ENCODE assay signal across 20 cellular contexts in genomic region chr10:71816931-71817631, GRCh38. TPM values are rescaled to one million over a fixed set of nuclear protein-coding genes. Genes with fewer than 3 reads are reported as not detected.
DNase-seq lines count a peak whose midpoint lies in the region; ATAC-seq and TF ChIP-seq lines count a peak whose summit lies in the region.
"Had no signal": no experiment of that assay in that cellular context is flagged by ENCODE, and none has a peak within 500 bp of the region (broad histone marks: within the 10 kb centered on the region; RNA-seq: fewer than 3 reads in every experiment).

No MANE protein-coding gene starts in this region.

- peaks cover 75% of the 10 kb centered on the region for H3K36me3 ChIP-seq in left ventricle myocardium inferior
- H3K36me3 ChIP-seq in naive thymus-derived CD4-positive, alpha-beta T cell (ENCODE audit: control insufficient read depth in 2 of 3, insufficient read depth in 3 of 3, low read length in 3 of 3): peaks cover 6 to 75% (median 37%) of the 10 kb centered on the region in 3 experiments
- H3K36me3 ChIP-seq: ovary had no signal

- DNase-seq in left ventricle myocardium inferior (no peak), left cardiac atrium (no peak), retina (no peak)
- no peak for DNase-seq in naive thymus-derived CD4-positive, alpha-beta T cell
- no peak for DNase-seq in stimulated activated CD4-positive, alpha-beta T cell treated with anti-CD3 and anti-CD28 coated beads, Interleukin-2, amount 100 ng/mL, for 24 hours
- DNase-seq: activated CD4-positive, alpha-beta T cell treated with anti-CD3 and anti-CD28 coated beads for 48 hours; activated naive CD4-positive, alpha-beta T cell treated with anti-CD3 and anti-CD28 coated beads for 36 hours; brain microvascular endothelial cell; CD4-positive, alpha-beta memory T cell; effector CD8-positive, alpha-beta T cell; mucosa of descending colon; NCI-H69; ovary; SK-N-SH; small intestine had no signal

- H3K4me1 ChIP-seq in left ventricle myocardium inferior: peaks cover 56% of the 10 kb centered on the region
- no peaks in the 10 kb centered on the region for H3K4me1 ChIP-seq in naive thymus-derived CD4-positive, alpha-beta T cell (ENCODE audit: control insufficient read depth in 2 of 2, insufficient read depth in 2 of 2, low read length in 2 of 2)

- POLR2A ChIA-PET in naive thymus-derived CD4-positive, alpha-beta T cell (lab: Charles Lee): no interaction called here

- no peaks in the 10 kb centered on the region for H3K9me3 ChIP-seq in left ventricle myocardium inferior (replicated peaks)
- no peaks in the 10 kb centered on the region for H3K9me3 ChIP-seq in naive thymus-derived CD4-positive, alpha-beta T cell (ENCODE audit: control insufficient read depth in 2 of 3, low read length in 3 of 3)
- H3K9me3 ChIP-seq: mucosa of descending colon, ovary, SK-N-SH, upper lobe of right lung had no signal

- no peaks in the 10 kb centered on the region for H3K27me3 ChIP-seq in left ventricle myocardium inferior (ENCODE audit: low read depth)
- H3K27me3 ChIP-seq in naive thymus-derived CD4-positive, alpha-beta T cell (ENCODE audit: control insufficient read depth in 2 of 2, insufficient read depth in 2 of 2, low read length in 2 of 2): no peaks in the 10 kb centered on the region
- H3K27me3 ChIP-seq: brain microvascular endothelial cell, hepatocyte, ovary, upper lobe of right lung had no signal

- H3K9me3 Mint-ChIP-seq in brain: no peaks in the 10 kb centered on the region
- no peaks in the 10 kb centered on the region for H3K9me3 Mint-ChIP-seq in naive thymus-derived CD4-positive, alpha-beta T cell
- H3K9me3 Mint-ChIP-seq: activated naive CD4-positive, alpha-beta T cell treated with anti-CD3 and anti-CD28 coated beads for 36 hours had no signal

- H3K4me3 Mint-ChIP-seq in brain: no peak overlapping the region
- H3K4me3 Mint-ChIP-seq in naive thymus-derived CD4-positive, alpha-beta T cell: no peak overlapping the region
- H3K4me3 Mint-ChIP-seq: activated naive CD4-positive, alpha-beta T cell treated with anti-CD3 and anti-CD28 coated beads for 36 hours; CD4-positive, alpha-beta memory T cell had no signal

- H3K4me3 ChIP-seq in left ventricle myocardium inferior: no peak overlapping the region
- no peak overlapping the region for H3K4me3 ChIP-seq in naive thymus-derived CD4-positive, alpha-beta T cell (ENCODE audit: low read length)
- H3K4me3 ChIP-seq: hepatocyte, mucosa of descending colon, ovary, upper lobe of right lung had no signal

- H3K36me3 Mint-ChIP-seq in brain: peaks cover 66% of the 10 kb centered on the region
- H3K36me3 Mint-ChIP-seq in naive thymus-derived CD4-positive, alpha-beta T cell: peaks cover 9 to 42% (median 14%) of the 10 kb centered on the region in 5 donors

- TF ChIP-seq CTCF in left ventricle myocardium inferior (IDR thresholded peaks at IDR 0.05; ENCODE audit: borderline replicate concordance) (no peak), brain (conservative IDR thresholded peaks at IDR 0.05) (no peak)

- peaks cover 23% of the 10 kb centered on the region for H3K4me1 Mint-ChIP-seq in brain
- peaks cover 0 to 7% (median 0%) of the 10 kb centered on the region in 7 donors for H3K4me1 Mint-ChIP-seq in naive thymus-derived CD4-positive, alpha-beta T cell

- peak overlapping the region; percentile 56 to 96 (median 88) for H3K27ac Mint-ChIP-seq in brain
- H3K27ac Mint-ChIP-seq in naive thymus-derived CD4-positive, alpha-beta T cell: peak overlapping the region in 5 of 9 donors; percentile 36 to 51 (median 46)

- no peak for ATAC-seq in left cardiac atrium
- no peak for ATAC-seq in naive thymus-derived CD4-positive, alpha-beta T cell
- no peak for ATAC-seq in HG02588 (IDR thresholded peaks at IDR 0.05; ENCODE audit: unreplicated experiment)

- CTCF ChIA-PET in naive thymus-derived CD4-positive, alpha-beta T cell (lab: Charles Lee): interaction anchor here (0.8 kb wide), 1 partner anchor 16 kb away, joined by 3 read pairs; no protein-coding TSS in a partner anchor

- intact Hi-C loops in left ventricle myocardium inferior (cut with micrococcal nuclease): loop anchor here (10.0 kb wide), 1 partner anchor 432 kb away; no protein-coding TSS in a partner anchor
- intact Hi-C loops in left cardiac atrium (cut with DNase I): loop anchor here (10.0 kb wide), 1 partner anchor 422 kb away; the partner anchor contains the start of gene CDH23 (in 2 of the 2)
- intact Hi-C loops in naive thymus-derived CD4-positive, alpha-beta T cell (cut with micrococcal nuclease): no loop called here

- peak overlapping the region; percentile 86 for H3K27ac ChIP-seq in left ventricle myocardium inferior (replicated peaks)
- H3K27ac ChIP-seq in naive thymus-derived CD4-positive, alpha-beta T cell (ENCODE audit: low read depth, low read length): no peak overlapping the region
- H3K27ac ChIP-seq in temporal lobe (ENCODE audit: low read depth, low read length): peak overlapping the region; percentile 57
- H3K27ac ChIP-seq: brain microvascular endothelial cell, hepatocyte, ovary, upper lobe of right lung had no signal

- H3K27me3 Mint-ChIP-seq in brain: peaks cover 4% of the 10 kb centered on the region
- no peaks in the 10 kb centered on the region for H3K27me3 Mint-ChIP-seq in naive thymus-derived CD4-positive, alpha-beta T cell
- H3K27me3 Mint-ChIP-seq: CD4-positive, alpha-beta memory T cell had no signal

RNA-seq across cellular contexts. Expression of gene PSAP, which starts 34.0 kb away (rescaled TPM):
- 1,672 TPM for total RNA-seq in left ventricle myocardium inferior
- total RNA-seq in left cardiac atrium: 1,000 to 10,000 TPM; 1,413 to 1,441 TPM
- 1,531 TPM for polyA plus RNA-seq in brain (ENCODE audit: insufficient read depth, low read depth, low replicate concordance)
- total RNA-seq in naive thymus-derived CD4-positive, alpha-beta T cell: 1,000 to 10,000 TPM in 1 of 5 experiments, 100 to 1,000 TPM in 4; 153 to 1,163 (median 266) TPM
- 100 to 1,000 TPM; 421 to 506 TPM for polyA plus RNA-seq in naive thymus-derived CD4-positive, alpha-beta T cell
- total RNA-seq in temporal lobe: 428 TPM

RNA-seq across cellular contexts. Expression of gene VSIR, which starts 43.8 kb away (rescaled TPM):
- 104 TPM for total RNA-seq in left ventricle myocardium inferior
- total RNA-seq in left cardiac atrium: 10 to 100 TPM; 40.6 to 65.3 TPM
- 36.9 TPM for polyA plus RNA-seq in brain (ENCODE audit: insufficient read depth, low read depth, low replicate concordance)
- total RNA-seq in naive thymus-derived CD4-positive, alpha-beta T cell: 100 to 1,000 TPM in 3 of 5 experiments, 10 to 100 TPM in 2; 91.1 to 271 (median 101) TPM
- 100 to 1,000 TPM; 220 to 300 TPM for polyA plus RNA-seq in naive thymus-derived CD4-positive, alpha-beta T cell
- total RNA-seq in temporal lobe: 5.4 TPM

Comparison
In these comparisons a context has a peak if more than half of its experiments do, and no peak if none do; other contexts are left out.
1. intact Hi-C loops: an anchor here in left ventricle myocardium inferior (10.0 kb wide) and left cardiac atrium (10.0 kb wide); none called in naive thymus-derived CD4-positive, alpha-beta T cell.